In the genomic region with DNA sequence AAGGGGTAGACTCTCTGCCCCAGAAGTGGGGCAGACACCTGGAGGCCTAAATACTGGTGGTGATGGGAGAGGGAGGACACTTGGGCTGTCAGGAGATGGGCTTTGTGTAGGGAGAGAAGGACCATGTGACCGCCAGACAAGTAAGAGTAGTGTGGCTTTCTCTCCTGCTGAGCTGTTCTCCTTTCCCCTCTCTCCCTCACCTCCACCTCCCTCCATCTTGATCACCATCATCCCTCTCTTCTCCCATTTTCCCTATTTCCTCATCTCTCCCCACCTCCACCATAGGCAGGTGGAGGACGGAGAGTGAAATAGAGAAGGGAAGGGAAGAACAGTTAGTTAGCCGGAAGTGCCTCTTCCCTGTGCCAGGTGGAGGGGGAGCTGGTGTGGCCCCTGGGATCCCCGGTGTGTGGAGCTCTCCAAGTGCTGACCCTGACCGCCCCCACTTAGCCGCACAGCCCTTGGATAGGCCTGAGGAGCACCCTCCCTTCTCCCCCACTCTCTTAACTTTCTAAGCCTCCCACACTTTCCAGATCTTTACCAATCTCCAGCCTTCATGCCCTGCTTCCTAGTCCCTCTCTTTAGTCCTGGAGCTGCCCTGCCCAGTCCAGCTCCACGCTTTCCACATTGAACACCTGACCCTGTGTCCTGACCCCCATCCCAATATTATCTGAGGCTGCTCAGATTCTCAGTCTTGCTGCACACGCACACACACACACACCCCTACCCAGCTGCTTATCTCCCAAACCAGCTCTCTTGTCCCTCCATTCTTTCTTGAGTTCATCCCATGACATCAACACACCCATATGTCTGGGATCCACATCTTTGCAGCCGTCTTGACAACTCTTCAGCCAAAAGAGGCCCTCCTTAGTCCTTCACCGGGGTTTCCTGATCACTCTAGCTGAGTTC, we compare ENCODE assay signal across 1 cellular context.
A peak's percentile ranks its signal among the peaks of the same experiment; 100 is the strongest.
TF ChIP-seq lines count a peak whose summit lies in the region.

No MANE protein-coding gene starts in this region.

TF ChIP-seq in K562, 482 proteins besides CTCF, POLR2A, EP300 and RAD21 (continues in another document):
- TF ChIP-seq, protein P1, sequence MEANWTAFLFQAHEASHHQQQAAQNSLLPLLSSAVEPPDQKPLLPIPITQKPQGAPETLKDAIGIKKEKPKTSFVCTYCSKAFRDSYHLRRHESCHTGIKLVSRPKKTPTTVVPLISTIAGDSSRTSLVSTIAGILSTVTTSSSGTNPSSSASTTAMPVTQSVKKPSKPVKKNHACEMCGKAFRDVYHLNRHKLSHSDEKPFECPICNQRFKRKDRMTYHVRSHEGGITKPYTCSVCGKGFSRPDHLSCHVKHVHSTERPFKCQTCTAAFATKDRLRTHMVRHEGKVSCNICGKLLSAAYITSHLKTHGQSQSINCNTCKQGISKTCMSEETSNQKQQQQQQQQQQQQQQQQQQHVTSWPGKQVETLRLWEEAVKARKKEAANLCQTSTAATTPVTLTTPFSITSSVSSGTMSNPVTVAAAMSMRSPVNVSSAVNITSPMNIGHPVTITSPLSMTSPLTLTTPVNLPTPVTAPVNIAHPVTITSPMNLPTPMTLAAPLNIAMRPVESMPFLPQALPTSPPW (CRISPR knock-in tag; IDR thresholded peaks at IDR 0.05) = peak; percentile 63
- TF ChIP-seq, protein P2, sequence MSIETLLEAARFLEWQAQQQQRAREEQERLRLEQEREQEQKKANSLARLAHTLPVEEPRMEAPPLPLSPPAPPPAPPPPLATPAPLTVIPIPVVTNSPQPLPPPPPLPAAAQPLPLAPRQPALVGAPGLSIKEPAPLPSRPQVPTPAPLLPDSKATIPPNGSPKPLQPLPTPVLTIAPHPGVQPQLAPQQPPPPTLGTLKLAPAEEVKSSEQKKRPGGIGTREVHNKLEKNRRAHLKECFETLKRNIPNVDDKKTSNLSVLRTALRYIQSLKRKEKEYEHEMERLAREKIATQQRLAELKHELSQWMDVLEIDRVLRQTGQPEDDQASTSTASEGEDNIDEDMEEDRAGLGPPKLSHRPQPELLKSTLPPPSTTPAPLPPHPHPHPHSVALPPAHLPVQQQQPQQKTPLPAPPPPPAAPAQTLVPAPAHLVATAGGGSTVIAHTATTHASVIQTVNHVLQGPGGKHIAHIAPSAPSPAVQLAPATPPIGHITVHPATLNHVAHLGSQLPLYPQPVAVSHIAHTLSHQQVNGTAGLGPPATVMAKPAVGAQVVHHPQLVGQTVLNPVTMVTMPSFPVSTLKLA (conservative IDR thresholded peaks at IDR 0.05) = peak in 1 of 2 experiments; percentile 51; a peak in 1 of 4 replicates
- TF ChIP-seq, protein P3, sequence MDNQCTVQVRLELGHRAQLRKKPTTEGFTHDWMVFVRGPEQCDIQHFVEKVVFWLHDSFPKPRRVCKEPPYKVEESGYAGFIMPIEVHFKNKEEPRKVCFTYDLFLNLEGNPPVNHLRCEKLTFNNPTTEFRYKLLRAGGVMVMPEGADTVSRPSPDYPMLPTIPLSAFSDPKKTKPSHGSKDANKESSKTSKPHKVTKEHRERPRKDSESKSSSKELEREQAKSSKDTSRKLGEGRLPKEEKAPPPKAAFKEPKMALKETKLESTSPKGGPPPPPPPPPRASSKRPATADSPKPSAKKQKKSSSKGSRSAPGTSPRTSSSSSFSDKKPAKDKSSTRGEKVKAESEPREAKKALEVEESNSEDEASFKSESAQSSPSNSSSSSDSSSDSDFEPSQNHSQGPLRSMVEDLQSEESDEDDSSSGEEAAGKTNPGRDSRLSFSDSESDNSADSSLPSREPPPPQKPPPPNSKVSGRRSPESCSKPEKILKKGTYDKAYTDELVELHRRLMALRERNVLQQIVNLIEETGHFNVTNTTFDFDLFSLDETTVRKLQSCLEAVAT (IDR thresholded peaks at IDR 0.05) = peak in 1 of 2 experiments; percentile 55; a peak in 2 of 4 replicates
- TF ChIP-seq DPF2 (IDR thresholded peaks at IDR 0.05) (peak; percentile 87), ZFX (CRISPR knock-in tag; IDR thresholded peaks at IDR 0.05) (no peak), TEAD4 (IDR thresholded peaks at IDR 0.05; ENCODE audit: low read length) (peak; percentile 88), TEAD4 (CRISPR knock-in tag; IDR thresholded peaks at IDR 0.05; ENCODE audit: borderline replicate concordance) (no peak), HDAC3 (IDR thresholded peaks at IDR 0.05; ENCODE audit: borderline replicate concordance, partially characterized antibody) (peak; percentile 60), CBFA2T2 (conservative IDR thresholded peaks at IDR 0.05) (peak; percentile 98), CTBP1 (IDR thresholded peaks at IDR 0.05; ENCODE audit: borderline replicate concordance) (peak; percentile 72), ZNF263 (CRISPR knock-in tag; IDR thresholded peaks at IDR 0.05; ENCODE audit: borderline replicate concordance) (peak; percentile 90), ARID1B (IDR thresholded peaks at IDR 0.05) (peak; percentile 95), TOE1 (IDR thresholded peaks at IDR 0.05; ENCODE audit: borderline replicate concordance) (peak; percentile 57; the same call in 1 of the 2 replicates), TOE1 (CRISPR knock-in tag; IDR thresholded peaks at IDR 0.05; ENCODE audit: borderline replicate concordance, low read depth) (no peak), NCOR1 (IDR thresholded peaks at IDR 0.05) (peak; percentile 96), STAT5A (IDR thresholded peaks at IDR 0.05; ENCODE audit: borderline replicate concordance, low read length) (peak; percentile 65), SMARCA4 (IDR thresholded peaks at IDR 0.05) (peak; percentile 72), FOXM1 (IDR thresholded peaks at IDR 0.05; ENCODE audit: low read depth) (peak; percentile 76), FOXM1 (CRISPR knock-in tag; IDR thresholded peaks at IDR 0.05; ENCODE audit: low read depth) (no peak), FUS (optimal IDR thresholded peaks at IDR 0.05; ENCODE audit: low read depth, low read length) (no peak), MYNN (IDR thresholded peaks at IDR 0.05) (no peak), MYNN (CRISPR knock-in tag; IDR thresholded peaks at IDR 0.05) (no peak), EGR1 (conservative IDR thresholded peaks at IDR 0.05) (peak; percentile 50), ETV5 (CRISPR knock-in tag; IDR thresholded peaks at IDR 0.05; ENCODE audit: low read depth) (no peak), SIX5 (IDR thresholded peaks at IDR 0.05; ENCODE audit: borderline replicate concordance in 1 of 2, insufficient read depth in 1 of 2, low read depth in 1 of 2, low read length in 2 of 2) (no peak), ZEB2 (IDR thresholded peaks at IDR 0.05) (peak; percentile 36; the same call in 1 of the 2 replicates), ZNF644 (tag; IDR thresholded peaks at IDR 0.05; ENCODE audit: low read depth) (peak; percentile 89), DMBX1 (CRISPR knock-in tag; IDR thresholded peaks at IDR 0.05; ENCODE audit: borderline replicate concordance) (peak; percentile 78), ARNT (IDR thresholded peaks at IDR 0.05) (0 out of 4 replicates have a peak, but pooled peaks have one; percentile 30 to 63), TRIM24 (IDR thresholded peaks at IDR 0.05) (peak; percentile 95), NFIC (IDR thresholded peaks at IDR 0.05) (peak; percentile 88), NRF1 (conservative IDR thresholded peaks at IDR 0.05 in 1 of 2, IDR thresholded peaks at IDR 0.05 in 1 of 2) (peak; percentile 36 to 49; a peak in 3 of 4 replicates), HDAC1 (IDR thresholded peaks at IDR 0.05) (peak in 1 of 2 experiments; percentile 92; a peak in 2 of 4 replicates), POLR2B (IDR thresholded peaks at IDR 0.05; ENCODE audit: low read depth, partially characterized antibody) (no peak), MTA3 (IDR thresholded peaks at IDR 0.05; ENCODE audit: borderline replicate concordance) (0 out of 2 replicates have a peak, but pooled peaks have one; percentile 30), MIER1 (IDR thresholded peaks at IDR 0.05; ENCODE audit: low read depth) (peak; percentile 86), ZNF766 (CRISPR knock-in tag; conservative IDR thresholded peaks at IDR 0.05) (no peak), NR2C1 (IDR thresholded peaks at IDR 0.05) (peak; percentile 33; the same call in 1 of the 2 replicates), NR2C1 (tag; IDR thresholded peaks at IDR 0.05) (peak; percentile 68; the same call in 1 of the 2 replicates), EZH2 (IDR thresholded peaks at IDR 0.05; ENCODE audit: borderline replicate concordance, low read depth, low read length) (no peak), NCOA1 (IDR thresholded peaks at IDR 0.05; ENCODE audit: low read depth) (peak; percentile 53; the same call in 1 of the 2 replicates), FOXK1 (CRISPR knock-in tag; IDR thresholded peaks at IDR 0.05; ENCODE audit: borderline replicate concordance) (no peak), NR2C2 (CRISPR knock-in tag; IDR thresholded peaks at IDR 0.05) (no peak), NR2C2 (tag; IDR thresholded peaks at IDR 0.05) (peak; percentile 43; the same call in 1 of the 2 replicates), ZNF507 (tag; conservative IDR thresholded peaks at IDR 0.05) (no peak), SOX6 (IDR thresholded peaks at IDR 0.05) (peak; percentile 81; the same call in 1 of the 2 replicates), ZNF121 (CRISPR knock-in tag; conservative IDR thresholded peaks at IDR 0.05) (no peak), POLR2AphosphoS5 (IDR thresholded peaks at IDR 0.05; ENCODE audit: control insufficient read depth, insufficient read depth, low read depth, low read length) (peak; percentile 84), MEIS2 (IDR thresholded peaks at IDR 0.05; ENCODE audit: partially characterized antibody) (peak; percentile 53), MECOM (CRISPR knock-in tag; IDR thresholded peaks at IDR 0.05) (no peak), ZNF175 (CRISPR knock-in tag; IDR thresholded peaks at IDR 0.05; ENCODE audit: low read depth) (0 out of 2 replicates have a peak, but pooled peaks have one; percentile 41), ELF4 (CRISPR knock-in tag; IDR thresholded peaks at IDR 0.05) (peak; percentile 92), ZNF668 (CRISPR knock-in tag; IDR thresholded peaks at IDR 0.05) (no peak), CREB1 (IDR thresholded peaks at IDR 0.05) (no peak), CREB1 (CRISPR knock-in tag; IDR thresholded peaks at IDR 0.05) (peak; percentile 31; the same call in 1 of the 2 replicates), MTA1 (IDR thresholded peaks at IDR 0.05; ENCODE audit: borderline replicate concordance) (peak; percentile 20; the same call in 1 of the 2 replicates), CBFA2T3 (IDR thresholded peaks at IDR 0.05) (peak; percentile 98), ZZZ3 (IDR thresholded peaks at IDR 0.05) (no peak)
- TF ChIP-seq, protein P4, sequence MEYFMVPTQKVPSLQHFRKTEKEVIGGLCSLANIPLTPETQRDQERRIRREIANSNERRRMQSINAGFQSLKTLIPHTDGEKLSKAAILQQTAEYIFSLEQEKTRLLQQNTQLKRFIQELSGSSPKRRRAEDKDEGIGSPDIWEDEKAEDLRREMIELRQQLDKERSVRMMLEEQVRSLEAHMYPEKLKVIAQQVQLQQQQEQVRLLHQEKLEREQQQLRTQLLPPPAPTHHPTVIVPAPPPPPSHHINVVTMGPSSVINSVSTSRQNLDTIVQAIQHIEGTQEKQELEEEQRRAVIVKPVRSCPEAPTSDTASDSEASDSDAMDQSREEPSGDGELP (CRISPR knock-in tag; IDR thresholded peaks at IDR 0.05; ENCODE audit: borderline replicate concordance) = peak; percentile 83
- TF ChIP-seq, protein P5, sequence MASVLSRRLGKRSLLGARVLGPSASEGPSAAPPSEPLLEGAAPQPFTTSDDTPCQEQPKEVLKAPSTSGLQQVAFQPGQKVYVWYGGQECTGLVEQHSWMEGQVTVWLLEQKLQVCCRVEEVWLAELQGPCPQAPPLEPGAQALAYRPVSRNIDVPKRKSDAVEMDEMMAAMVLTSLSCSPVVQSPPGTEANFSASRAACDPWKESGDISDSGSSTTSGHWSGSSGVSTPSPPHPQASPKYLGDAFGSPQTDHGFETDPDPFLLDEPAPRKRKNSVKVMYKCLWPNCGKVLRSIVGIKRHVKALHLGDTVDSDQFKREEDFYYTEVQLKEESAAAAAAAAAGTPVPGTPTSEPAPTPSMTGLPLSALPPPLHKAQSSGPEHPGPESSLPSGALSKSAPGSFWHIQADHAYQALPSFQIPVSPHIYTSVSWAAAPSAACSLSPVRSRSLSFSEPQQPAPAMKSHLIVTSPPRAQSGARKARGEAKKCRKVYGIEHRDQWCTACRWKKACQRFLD (CRISPR knock-in tag; IDR thresholded peaks at IDR 0.05) = peak; percentile 84; the same call in 1 of the 2 replicates
- TF ChIP-seq, protein P6, sequence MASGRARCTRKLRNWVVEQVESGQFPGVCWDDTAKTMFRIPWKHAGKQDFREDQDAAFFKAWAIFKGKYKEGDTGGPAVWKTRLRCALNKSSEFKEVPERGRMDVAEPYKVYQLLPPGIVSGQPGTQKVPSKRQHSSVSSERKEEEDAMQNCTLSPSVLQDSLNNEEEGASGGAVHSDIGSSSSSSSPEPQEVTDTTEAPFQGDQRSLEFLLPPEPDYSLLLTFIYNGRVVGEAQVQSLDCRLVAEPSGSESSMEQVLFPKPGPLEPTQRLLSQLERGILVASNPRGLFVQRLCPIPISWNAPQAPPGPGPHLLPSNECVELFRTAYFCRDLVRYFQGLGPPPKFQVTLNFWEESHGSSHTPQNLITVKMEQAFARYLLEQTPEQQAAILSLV (tag; IDR thresholded peaks at IDR 0.05) = 0 out of 2 replicates have a peak, but pooled peaks have one; percentile 24
- TF ChIP-seq, protein P7, sequence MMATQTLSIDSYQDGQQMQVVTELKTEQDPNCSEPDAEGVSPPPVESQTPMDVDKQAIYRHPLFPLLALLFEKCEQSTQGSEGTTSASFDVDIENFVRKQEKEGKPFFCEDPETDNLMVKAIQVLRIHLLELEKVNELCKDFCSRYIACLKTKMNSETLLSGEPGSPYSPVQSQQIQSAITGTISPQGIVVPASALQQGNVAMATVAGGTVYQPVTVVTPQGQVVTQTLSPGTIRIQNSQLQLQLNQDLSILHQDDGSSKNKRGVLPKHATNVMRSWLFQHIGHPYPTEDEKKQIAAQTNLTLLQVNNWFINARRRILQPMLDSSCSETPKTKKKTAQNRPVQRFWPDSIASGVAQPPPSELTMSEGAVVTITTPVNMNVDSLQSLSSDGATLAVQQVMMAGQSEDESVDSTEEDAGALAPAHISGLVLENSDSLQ (IDR thresholded peaks at IDR 0.05) = 0 out of 2 replicates have a peak, but pooled peaks have one; percentile 30
- TF ChIP-seq, protein P8, sequence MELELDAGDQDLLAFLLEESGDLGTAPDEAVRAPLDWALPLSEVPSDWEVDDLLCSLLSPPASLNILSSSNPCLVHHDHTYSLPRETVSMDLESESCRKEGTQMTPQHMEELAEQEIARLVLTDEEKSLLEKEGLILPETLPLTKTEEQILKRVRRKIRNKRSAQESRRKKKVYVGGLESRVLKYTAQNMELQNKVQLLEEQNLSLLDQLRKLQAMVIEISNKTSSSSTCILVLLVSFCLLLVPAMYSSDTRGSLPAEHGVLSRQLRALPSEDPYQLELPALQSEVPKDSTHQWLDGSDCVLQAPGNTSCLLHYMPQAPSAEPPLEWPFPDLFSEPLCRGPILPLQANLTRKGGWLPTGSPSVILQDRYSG (tag; conservative IDR thresholded peaks at IDR 0.05; ENCODE audit: low read depth) = no peak
